8 cellular contexts compared by ENCODE assay signal in genomic region chr14:68796418-68797101, GRCh38. TPM values are rescaled to one million over a fixed set of nuclear protein-coding genes. Genes with fewer than 3 reads are reported as not detected.
A peak's percentile ranks its signal among the peaks of the same experiment; 100 is the strongest.
DNase-seq lines count a peak whose midpoint lies in the region; ATAC-seq and TF ChIP-seq lines count a peak whose summit lies in the region.

No MANE protein-coding gene starts in this region.

- H3K27ac Mint-ChIP-seq in activated naive CD4-positive, alpha-beta T cell treated with anti-CD3 and anti-CD28 coated beads, Interleukin-2, amount 50 U/mL, for 72 hours: peak overlapping the region; percentile 95 to 98

- TF ChIP-seq CTCF in stomach (IDR thresholded peaks at IDR 0.05): no peak

- H3K9me3 ChIP-seq in iPS-18c (ENCODE audit: control insufficient read depth, insufficient read depth, low read length) (no peaks in the 10 kb centered on the region), stomach (peaks cover 0 to 4% (median under 1%) of the 10 kb centered on the region in 4 donors)

- DNase-seq in NCI-H2196 (lab: John Stamatoyannopoulos, UW; ENCODE audit: unreplicated experiment) (peak; percentile 48), NCI-H2196 treated with DMSO at 0.1 percent for 48 hours (lab: John Stamatoyannopoulos, UW; ENCODE audit: unreplicated experiment) (no peak), stomach (peak; percentile 4), DMS 273 (lab: John Stamatoyannopoulos, UW; ENCODE audit: unreplicated experiment) (no peak), Ammon's horn (ENCODE audit: low spot score) (no peak)
- DNase-seq in activated naive CD4-positive, alpha-beta T cell treated with anti-CD3 and anti-CD28 coated beads, Interleukin-2, amount 50 U/mL, for 72 hours (ENCODE audit: low spot score in 2 of 2): no peak

- peak overlapping the region; percentile 94 to 100 (median 100) for H3K27ac ChIP-seq in stomach

- H3K36me3 ChIP-seq in stomach: peaks cover 0 to 9% (median 2%) of the 10 kb centered on the region in 4 donors

- no peak for TF ChIP-seq POLR2A in stomach (IDR thresholded peaks at IDR 0.05)

- peaks cover 15 to 30% of the 10 kb centered on the region in 2 donors for H3K36me3 Mint-ChIP-seq in activated naive CD4-positive, alpha-beta T cell treated with anti-CD3 and anti-CD28 coated beads, Interleukin-2, amount 50 U/mL, for 72 hours

- peaks cover 0 to 8% of the 10 kb centered on the region in 2 donors for H3K9me3 Mint-ChIP-seq in activated naive CD4-positive, alpha-beta T cell treated with anti-CD3 and anti-CD28 coated beads, Interleukin-2, amount 50 U/mL, for 72 hours

- intact Hi-C loops in stomach (cut with DNase I; ENCODE audit: low total_unique reads): no loop called here

- no peak for ATAC-seq in activated naive CD4-positive, alpha-beta T cell treated with anti-CD3 and anti-CD28 coated beads, Interleukin-2, amount 50 U/mL, for 72 hours
- no peak for ATAC-seq in HG03108 (IDR thresholded peaks at IDR 0.05; ENCODE audit: unreplicated experiment)

- H3K4me3 ChIP-seq in iPS-18c (ENCODE audit: insufficient read depth, low read depth, low read length): peak overlapping the region; percentile 99
- H3K4me3 ChIP-seq in stomach: peak overlapping the region; percentile 81 to 92 (median 90)

- TF ChIP-seq EP300 in stomach (IDR thresholded peaks at IDR 0.05): no peak

- H3K4me1 ChIP-seq in stomach: peaks cover 0 to 23% (median 12%) of the 10 kb centered on the region in 4 donors

- H3K27me3 ChIP-seq in stomach: no peaks in the 10 kb centered on the region

- 50 to 63% (median 54%) methylated on average over 5 of the region's 5 CpGs for WGBS in stomach, 5 donors

RNA-seq across cellular contexts. Expression of gene ZFP36L1, which starts 3.7 kb away (rescaled TPM):
- total RNA-seq in activated naive CD4-positive, alpha-beta T cell treated with anti-CD3 and anti-CD28 coated beads, Interleukin-2, amount 50 U/mL, for 72 hours: 100 to 1,000 TPM in 1 of 2 donors, 10 to 100 TPM in 1; 73.4 to 158 TPM
- total RNA-seq in stomach: 100 to 1,000 TPM in 4 of 5 donors, 10 to 100 TPM in 1; 44.4 to 655 (median 255) TPM
- 10 to 100 TPM; 64.0 to 80.1 (median 70.4) TPM for polyA plus RNA-seq in stomach

Comparison
In these comparisons a context has a peak if more than half of its experiments do, and no peak if none do; other contexts are left out.
1. DNase-seq: peak in NCI-H2196 (single experiment) and stomach (single experiment); none in NCI-H2196 treated with DMSO at 0.1 percent for 48 hours (single experiment), activated naive CD4-positive, alpha-beta T cell treated with anti-CD3 and anti-CD28 coated beads, Interleukin-2, amount 50 U/mL, for 72 hours (0 of 2), DMS 273 (single experiment) and Ammon's horn (single experiment).